Comparison of ENCODE assay signal across 9 cellular contexts in the genomic region with DNA sequence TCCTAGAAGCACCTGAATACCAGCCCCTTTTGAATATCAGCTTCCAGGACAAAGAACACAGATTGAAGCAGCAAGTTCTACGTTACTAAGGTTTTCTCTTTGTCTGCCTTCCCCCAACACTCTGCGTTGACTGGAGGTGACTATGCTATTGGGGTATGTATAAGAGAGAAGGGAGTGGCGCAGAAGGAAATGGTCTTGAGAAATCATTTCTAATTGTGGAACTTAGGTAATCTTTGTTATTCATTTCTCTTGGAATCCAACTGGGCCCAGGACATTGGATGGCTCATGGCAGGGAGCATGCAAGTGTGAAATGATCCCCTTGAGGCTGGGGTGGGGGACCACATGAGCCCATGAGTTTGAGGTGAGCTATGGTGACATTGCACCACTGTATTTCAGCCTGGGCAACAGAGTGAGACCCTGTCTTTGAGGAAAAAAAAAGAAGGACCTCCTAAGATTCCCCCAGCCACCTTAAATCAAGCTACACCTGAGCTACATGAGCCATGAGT.
A peak's percentile ranks its signal among the peaks of the same experiment; 100 is the strongest.
DNase-seq lines count a peak whose midpoint lies in the region; ATAC-seq, FAIRE-seq and TF ChIP-seq lines count a peak whose summit lies in the region.
"Had no signal": no experiment of that assay in that cellular context is flagged by ENCODE, and none has a peak within 500 bp of the region (broad histone marks: within the 10 kb centered on the region; RNA-seq: fewer than 3 reads in every experiment).

No MANE protein-coding gene starts in this region.

- no peak for TF ChIP-seq CTCF in foreskin fibroblast (IDR thresholded peaks at IDR 0.05; ENCODE audit: low read depth, low read length)

- DNase-seq in HS-27A (ENCODE audit: low read depth): peak; percentile 63
- peak; percentile 82 for DNase-seq in SW480 (ENCODE audit: low spot score)
- peak; percentile 92 to 95 for DNase-seq in foreskin fibroblast
- peak; percentile 79 for DNase-seq in urothelium cell line (ENCODE audit: low spot score)
- no peak for DNase-seq in NCI-H69 (lab: John Stamatoyannopoulos, UW)
- no peak for DNase-seq in activated effector memory CD4-positive, alpha-beta T cell treated with Interleukin-2 at 50 U/mL for 16 hours
- DNase-seq: NCI-H2171 treated with DMSO at 0.1 percent for 48 hours had no signal

- FAIRE-seq in urothelium cell line (lab: Jason Lieb, UNC): peak; percentile 9

- no peak overlapping the region for H3K4me3 ChIP-seq in foreskin fibroblast (ENCODE audit: low read depth in 1 of 2, low read length in 2 of 2)
- H3K4me3 ChIP-seq: heart left ventricle had no signal

- ATAC-seq in HG02938 (IDR thresholded peaks at IDR 0.05; ENCODE audit: unreplicated experiment): no peak

Comparison
In these comparisons a context has a peak if more than half of its experiments do, and no peak if none do; other contexts are left out.
1. DNase-seq: peak in HS-27A (single experiment), SW480 (single experiment), foreskin fibroblast (2 of 2) and urothelium cell line (single experiment); none in NCI-H69 (single experiment) and activated effector memory CD4-positive, alpha-beta T cell treated with Interleukin-2 at 50 U/mL for 16 hours (single experiment).